Comparison of ENCODE assay signal across 9 cellular contexts in the genomic region with DNA sequence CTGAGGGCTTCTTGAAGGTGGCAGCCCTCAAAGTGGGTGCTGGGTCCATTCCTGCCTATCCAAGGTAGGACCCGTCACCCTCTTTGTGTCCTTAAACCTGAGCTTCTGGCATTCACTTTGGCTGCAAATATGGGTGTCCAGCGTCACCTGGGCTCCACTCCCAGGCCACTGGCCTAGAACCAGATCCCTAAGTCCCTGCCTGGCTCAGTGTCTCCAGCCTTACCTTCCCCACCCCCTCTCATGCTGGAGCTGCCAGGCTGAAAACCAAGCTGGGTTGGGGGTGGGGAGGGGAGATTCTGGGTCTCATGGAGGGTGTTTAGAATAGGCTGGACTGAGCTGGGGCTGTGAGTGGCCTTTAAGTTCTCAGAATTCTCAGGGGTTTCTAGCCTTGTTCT. TPM values are rescaled to one million over a fixed set of nuclear protein-coding genes. Genes with fewer than 3 reads are reported as not detected.
DNase-seq lines count a peak whose midpoint lies in the region; ATAC-seq and TF ChIP-seq lines count a peak whose summit lies in the region.
"Had no signal": no experiment of that assay in that cellular context is flagged by ENCODE, and none has a peak within 500 bp of the region (broad histone marks: within the 10 kb centered on the region; RNA-seq: fewer than 3 reads in every experiment).

No MANE protein-coding gene starts in this region.

- peaks cover 45% of the 10 kb centered on the region for H3K4me1 ChIP-seq in left ventricle myocardium inferior

- H3K36me3 Mint-ChIP-seq in activated CD8-positive, alpha-beta memory T cell treated with anti-CD3 and anti-CD28 coated beads, Interleukin-2, amount 10 ng/mL, durations not matched to agents 7 days and 5 days: peaks cover 15% of the 10 kb centered on the region
- peaks cover 2% of the 10 kb centered on the region for H3K36me3 Mint-ChIP-seq in activated B cell treated with CpG ODN at 0.5 μM for 24 hours (ENCODE audit: low read depth)
- H3K36me3 Mint-ChIP-seq in stimulated activated effector memory CD8-positive, alpha-beta T cell treated with anti-CD3 and anti-CD28 coated beads, Interleukin-12 subunit alpha, Interleukin-12 subunit beta, amount 100 ng/mL, for 72 hours: peaks cover 65% of the 10 kb centered on the region

- H3K36me3 ChIP-seq in left ventricle myocardium inferior: no peaks in the 10 kb centered on the region

- peak overlapping the region; percentile 87 for H3K27ac ChIP-seq in left ventricle myocardium inferior (replicated peaks)

- DNase-seq in activated CD8-positive, alpha-beta memory T cell treated with anti-CD3 and anti-CD28 coated beads, Interleukin-2, amount 10 ng/mL, durations not matched to agents 7 days and 5 days: no peak
- DNase-seq in activated CD8-positive, alpha-beta memory T cell treated with anti-CD3 and anti-CD28 coated beads, Interleukin-2, amount 50 U/mL, for 48 hours: no peak
- DNase-seq in activated B cell treated with CpG ODN at 0.5 μM for 24 hours (no peak), left ventricle myocardium inferior (peak; percentile 39)
- DNase-seq in stimulated activated effector memory CD8-positive, alpha-beta T cell treated with anti-CD3 and anti-CD28 coated beads, Interleukin-12 subunit alpha, Interleukin-12 subunit beta, amount 100 ng/mL, for 72 hours (ENCODE audit: low spot score in 2 of 2): no peak
- no peak for DNase-seq in central memory CD4-positive, alpha-beta T cell
- DNase-seq: NCI-H1694 treated with DMSO at 0.1 percent for 48 hours had no signal

- peak overlapping the region; percentile 32 for H3K4me3 Mint-ChIP-seq in activated CD8-positive, alpha-beta memory T cell treated with anti-CD3 and anti-CD28 coated beads, Interleukin-2, amount 10 ng/mL, durations not matched to agents 7 days and 5 days
- peak overlapping the region; percentile 44 for H3K4me3 Mint-ChIP-seq in activated B cell treated with CpG ODN at 0.5 μM for 24 hours
- peak overlapping the region; percentile 81 for H3K4me3 Mint-ChIP-seq in stimulated activated effector memory CD8-positive, alpha-beta T cell treated with anti-CD3 and anti-CD28 coated beads, Interleukin-12 subunit alpha, Interleukin-12 subunit beta, amount 100 ng/mL, for 72 hours

- intact Hi-C loops in activated B cell treated with CpG ODN at 0.5 μM for 24 hours (cut with micrococcal nuclease) (loop anchor here (1.0 to 2.0 kb wide), 2 partner anchors 14 to 29 kb away; a partner anchor contains a TSS), left ventricle myocardium inferior (cut with micrococcal nuclease) (no loop called here)

- TF ChIP-seq CTCF in activated B cell treated with CpG ODN at 0.5 μM for 24 hours (IDR thresholded peaks at IDR 0.05) (no peak), left ventricle myocardium inferior (IDR thresholded peaks at IDR 0.05; ENCODE audit: borderline replicate concordance) (no peak)

- H3K4me1 Mint-ChIP-seq in activated CD8-positive, alpha-beta memory T cell treated with anti-CD3 and anti-CD28 coated beads, Interleukin-2, amount 10 ng/mL, durations not matched to agents 7 days and 5 days: peaks cover 69% of the 10 kb centered on the region
- H3K4me1 Mint-ChIP-seq in activated B cell treated with CpG ODN at 0.5 μM for 24 hours: peaks cover 55% of the 10 kb centered on the region
- peaks cover 70% of the 10 kb centered on the region for H3K4me1 Mint-ChIP-seq in stimulated activated effector memory CD8-positive, alpha-beta T cell treated with anti-CD3 and anti-CD28 coated beads, Interleukin-12 subunit alpha, Interleukin-12 subunit beta, amount 100 ng/mL, for 72 hours

- POLR2A ChIA-PET in activated B cell treated with CpG ODN at 0.5 μM for 24 hours (lab: Charles Lee): interaction anchor here (1.0 to 24.1 kb wide), 2 partner anchors 19 to 336 kb away, joined by 3 to 541 read pairs; a partner anchor contains a TSS

- no peaks in the 10 kb centered on the region for H3K27me3 ChIP-seq in left ventricle myocardium inferior (ENCODE audit: low read depth)

- CTCF ChIA-PET in activated CD8-positive, alpha-beta memory T cell treated with anti-CD3 and anti-CD28 coated beads, Interleukin-2, amount 10 ng/mL, durations not matched to agents 7 days and 5 days (lab: Charles Lee): interaction anchor here (2.2 to 23.1 kb wide), 3 partner anchors 8 to 162 kb away, joined by 8 to 1020 read pairs (median 107); a partner anchor contains a TSS
- CTCF ChIA-PET in activated B cell treated with CpG ODN at 0.5 μM for 24 hours (lab: Charles Lee): interaction anchor here (2.2 kb wide), 1 partner anchor 29 kb away, joined by 7 read pairs; a partner anchor contains a TSS

- ATAC-seq in activated CD8-positive, alpha-beta memory T cell treated with anti-CD3 and anti-CD28 coated beads, Interleukin-2, amount 10 ng/mL, durations not matched to agents 7 days and 5 days: no peak
- ATAC-seq in activated B cell treated with CpG ODN at 0.5 μM for 24 hours (ENCODE audit: low read depth) (no peak), HG02678 (IDR thresholded peaks at IDR 0.05; ENCODE audit: unreplicated experiment) (no peak), HG03045 (IDR thresholded peaks at IDR 0.05; ENCODE audit: unreplicated experiment) (no peak)
- ATAC-seq in stimulated activated effector memory CD8-positive, alpha-beta T cell treated with anti-CD3 and anti-CD28 coated beads, Interleukin-12 subunit alpha, Interleukin-12 subunit beta, amount 100 ng/mL, for 72 hours: no peak

- peak overlapping the region; percentile 67 for H3K27ac Mint-ChIP-seq in activated CD8-positive, alpha-beta memory T cell treated with anti-CD3 and anti-CD28 coated beads, Interleukin-2, amount 10 ng/mL, durations not matched to agents 7 days and 5 days
- no peak overlapping the region for H3K27ac Mint-ChIP-seq in activated B cell treated with CpG ODN at 0.5 μM for 24 hours
- H3K27ac Mint-ChIP-seq in stimulated activated effector memory CD8-positive, alpha-beta T cell treated with anti-CD3 and anti-CD28 coated beads, Interleukin-12 subunit alpha, Interleukin-12 subunit beta, amount 100 ng/mL, for 72 hours: peak overlapping the region; percentile 88

- no peaks in the 10 kb centered on the region for H3K9me3 ChIP-seq in left ventricle myocardium inferior (replicated peaks)

- peaks cover 6% of the 10 kb centered on the region for H3K27me3 Mint-ChIP-seq in activated CD8-positive, alpha-beta memory T cell treated with anti-CD3 and anti-CD28 coated beads, Interleukin-2, amount 10 ng/mL, durations not matched to agents 7 days and 5 days
- peaks cover 6% of the 10 kb centered on the region for H3K27me3 Mint-ChIP-seq in activated B cell treated with CpG ODN at 0.5 μM for 24 hours

- H3K9me3 Mint-ChIP-seq in activated CD8-positive, alpha-beta memory T cell treated with anti-CD3 and anti-CD28 coated beads, Interleukin-2, amount 10 ng/mL, durations not matched to agents 7 days and 5 days (ENCODE audit: low read depth): no peaks in the 10 kb centered on the region
- no peaks in the 10 kb centered on the region for H3K9me3 Mint-ChIP-seq in activated B cell treated with CpG ODN at 0.5 μM for 24 hours
- no peaks in the 10 kb centered on the region for H3K9me3 Mint-ChIP-seq in stimulated activated effector memory CD8-positive, alpha-beta T cell treated with anti-CD3 and anti-CD28 coated beads, Interleukin-12 subunit alpha, Interleukin-12 subunit beta, amount 100 ng/mL, for 72 hours

- H3K4me3 ChIP-seq in left ventricle myocardium inferior: peak overlapping the region; percentile 86

RNA-seq across cellular contexts. Expression of a gene that starts 12.4 kb away (rescaled TPM):
- 100 to 1,000 TPM in 1 of 2 experiments, 10 to 100 TPM in 1; 74.9 to 103 TPM for total RNA-seq in activated CD8-positive, alpha-beta memory T cell treated with anti-CD3 and anti-CD28 coated beads, Interleukin-2, amount 10 ng/mL, durations not matched to agents 7 days and 5 days
- 6.6 and 8.6 TPM in 2 replicates for total RNA-seq in activated B cell treated with CpG ODN at 0.5 μM for 24 hours
- 20.0 TPM for total RNA-seq in left ventricle myocardium inferior

RNA-seq across cellular contexts. Expression of a gene that starts 29.4 kb away (rescaled TPM):
- total RNA-seq in activated CD8-positive, alpha-beta memory T cell treated with anti-CD3 and anti-CD28 coated beads, Interleukin-2, amount 10 ng/mL, durations not matched to agents 7 days and 5 days: 100 to 1,000 TPM; 283 to 309 TPM
- total RNA-seq in activated B cell treated with CpG ODN at 0.5 μM for 24 hours: 172 and 173 TPM in 2 replicates
- 142 TPM for total RNA-seq in left ventricle myocardium inferior

RNA-seq across cellular contexts. Expression of a gene that starts 52.4 kb away (rescaled TPM):
- total RNA-seq in activated CD8-positive, alpha-beta memory T cell treated with anti-CD3 and anti-CD28 coated beads, Interleukin-2, amount 10 ng/mL, durations not matched to agents 7 days and 5 days: 100 to 1,000 TPM; 277 to 296 TPM
- 302 and 356 TPM in 2 replicates for total RNA-seq in activated B cell treated with CpG ODN at 0.5 μM for 24 hours
- total RNA-seq in left ventricle myocardium inferior: 55.1 TPM
